ENCODE assay signal across 8 cellular contexts in the genomic region with DNA sequence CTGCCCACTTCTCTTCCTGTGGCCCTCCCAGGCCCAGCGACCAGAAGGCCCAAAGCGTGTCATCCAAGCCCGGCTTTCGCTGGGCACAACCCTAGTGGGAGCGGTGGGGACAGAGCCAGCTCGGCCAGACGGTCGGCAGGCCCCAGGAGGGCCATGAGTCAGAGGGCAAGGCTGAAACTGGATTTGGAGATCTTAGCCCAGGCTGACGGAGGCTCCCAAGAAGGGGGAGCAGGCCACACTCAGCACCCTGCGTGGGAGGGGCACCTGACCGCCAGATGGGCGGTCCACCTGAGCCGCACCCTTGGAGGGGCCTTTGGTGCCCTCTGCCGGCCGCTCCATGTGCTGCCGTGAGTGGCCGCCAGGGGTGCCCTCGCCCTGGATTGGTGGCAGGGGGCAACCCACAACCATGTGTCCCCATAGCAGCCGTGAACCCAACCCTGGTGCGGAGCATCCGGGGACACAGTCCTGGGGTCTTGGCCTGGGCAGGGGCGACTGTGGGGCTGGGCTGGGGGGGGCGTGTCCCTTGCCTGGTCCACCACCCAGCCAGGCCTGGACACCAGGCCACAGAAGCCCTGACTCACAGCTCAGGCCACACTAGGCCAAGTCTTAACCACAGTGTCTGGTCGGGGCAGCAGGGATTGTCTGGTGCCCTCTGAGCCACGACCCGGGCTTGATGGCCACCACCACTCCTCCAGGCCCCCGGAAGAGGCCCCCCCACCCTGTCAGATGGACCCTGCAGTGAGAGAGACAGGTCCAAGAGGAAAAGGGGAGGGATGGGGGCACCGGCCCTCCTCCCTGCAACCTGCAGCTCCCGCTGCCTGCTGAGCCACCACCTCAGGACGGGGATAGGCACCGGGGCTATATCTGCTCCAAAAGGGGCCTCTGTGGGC. TPM values are rescaled to one million over a fixed set of nuclear protein-coding genes. Genes with fewer than 3 reads are reported as not detected.
A peak's percentile ranks its signal among the peaks of the same experiment; 100 is the strongest.
DNase-seq lines count a peak whose midpoint lies in the region; ATAC-seq and TF ChIP-seq lines count a peak whose summit lies in the region.

No MANE protein-coding gene starts in this region.

- no peaks in the 10 kb centered on the region for H3K9me3 Mint-ChIP-seq in CD4-positive, CD25-positive, alpha-beta regulatory T cell

- H3K27ac Mint-ChIP-seq in CD4-positive, CD25-positive, alpha-beta regulatory T cell = no peak overlapping the region

- peak; percentile 69 to 81 (median 76) for DNase-seq in CD4-positive, CD25-positive, alpha-beta regulatory T cell
- DNase-seq in NCI-H2196 (lab: John Stamatoyannopoulos, UW; ENCODE audit: unreplicated experiment) (peak; percentile 81), dorsolateral prefrontal cortex (peak; percentile 67 to 85 (median 76)), lung (ENCODE audit: low spot score) (peak; percentile 89), cortex of kidney (lab: John Stamatoyannopoulos, UW) (no peak)
- DNase-seq in activated CD4-positive, alpha-beta T cell treated with anti-CD3 and anti-CD28 coated beads, Interleukin-2, amount 50 U/mL, for 48 hours = peak; percentile 87 to 90
- DNase-seq in stimulated activated CD8-positive, alpha-beta memory T cell treated with anti-CD3 and anti-CD28 coated beads, Interleukin-12 subunit alpha, Interleukin-12 subunit beta, amount 100 ng/mL, for 1 hour (ENCODE audit: low read depth) = peak; percentile 64

- peaks cover 0 to 21% (median 5%) of the 10 kb centered on the region in 4 donors for H3K4me1 Mint-ChIP-seq in CD4-positive, CD25-positive, alpha-beta regulatory T cell

- intact Hi-C loops in dorsolateral prefrontal cortex (cut with DNase I) = loop anchor here (1.0 to 5.0 kb wide), 2 partner anchors 34 kb away; no protein-coding TSS in a partner anchor

- H3K36me3 Mint-ChIP-seq in CD4-positive, CD25-positive, alpha-beta regulatory T cell = no peaks in the 10 kb centered on the region

- no peaks in the 10 kb centered on the region for H3K27me3 ChIP-seq in CD4-positive, CD25-positive, alpha-beta regulatory T cell (ENCODE audit: control insufficient read depth, insufficient read depth, low read length)
- H3K27me3 ChIP-seq in dorsolateral prefrontal cortex (peaks cover 0 to 46% (median 12%) of the 10 kb centered on the region in 45 donors), lung (ENCODE audit: control insufficient read depth, insufficient read depth) (no peaks in the 10 kb centered on the region)

- no peak overlapping the region for H3K4me3 ChIP-seq in CD4-positive, CD25-positive, alpha-beta regulatory T cell (ENCODE audit: low read depth, low read length)
- H3K4me3 ChIP-seq in dorsolateral prefrontal cortex = peak overlapping the region in 6 of 59 donors; percentile 12 to 65 (median 24)
- H3K4me3 ChIP-seq in lung = no peak overlapping the region

- no peaks in the 10 kb centered on the region for H3K9me3 ChIP-seq in CD4-positive, CD25-positive, alpha-beta regulatory T cell (ENCODE audit: control insufficient read depth in 2 of 2, low read length in 2 of 2)
- H3K9me3 ChIP-seq in lung (ENCODE audit: control insufficient read depth in 2 of 2, insufficient read depth in 1 of 2, low read length in 1 of 2) = no peaks in the 10 kb centered on the region

- peak; percentile 79 for ATAC-seq in CD4-positive, CD25-positive, alpha-beta regulatory T cell (ENCODE audit: low read depth in 2 of 2)
- peak; percentile 53 for ATAC-seq in GM21723 (IDR thresholded peaks at IDR 0.05; ENCODE audit: unreplicated experiment)
- ATAC-seq in lung (ENCODE audit: insufficient read depth, low FRiP score) = peak; percentile 80

- peak; percentile 41 to 100 (median 97) for TF ChIP-seq CTCF in dorsolateral prefrontal cortex (IDR thresholded peaks at IDR 0.05 in 54 of 56, conservative IDR thresholded peaks at IDR 0.05 in 2 of 56; ENCODE audit: low read depth in 1 of 56, partially characterized antibody in 56 of 56)
- TF ChIP-seq CTCF in lung (IDR thresholded peaks at IDR 0.05; ENCODE audit: control extremely low read depth, extremely low read depth) = peak; percentile 99

- H3K36me3 ChIP-seq in CD4-positive, CD25-positive, alpha-beta regulatory T cell (ENCODE audit: control insufficient read depth, insufficient read depth, low read length) = no peaks in the 10 kb centered on the region
- peaks cover 0 to 13% of the 10 kb centered on the region in 2 donors for H3K36me3 ChIP-seq in lung (ENCODE audit: control insufficient read depth in 2 of 2, insufficient read depth in 2 of 2, low read length in 2 of 2)

- WGBS in lung, 2 donors = 32 to 40% methylated on average over 31 of the region's 31 CpGs

- peaks cover 5% of the 10 kb centered on the region for H3K27me3 Mint-ChIP-seq in CD4-positive, CD25-positive, alpha-beta regulatory T cell

- H3K27ac ChIP-seq in CD4-positive, CD25-positive, alpha-beta regulatory T cell (ENCODE audit: insufficient read depth, low read length, poor library complexity, severe bottlenecking) = no peak overlapping the region
- H3K27ac ChIP-seq in dorsolateral prefrontal cortex (peak overlapping the region; percentile 65 to 99 (median 96)), lung (ENCODE audit: low read depth in 1 of 2, low read length in 1 of 2) (peak overlapping the region in 1 of 2 donors; percentile 27)

- H3K4me1 ChIP-seq in CD4-positive, CD25-positive, alpha-beta regulatory T cell (ENCODE audit: control insufficient read depth, insufficient read depth, low read length, poor library complexity, severe bottlenecking) = peaks cover 33% of the 10 kb centered on the region
- peaks cover 0 to 12% of the 10 kb centered on the region in 2 donors for H3K4me1 ChIP-seq in lung (ENCODE audit: control insufficient read depth in 2 of 2, insufficient read depth in 2 of 2, low read length in 2 of 2)

- H3K4me3 Mint-ChIP-seq in CD4-positive, CD25-positive, alpha-beta regulatory T cell = peak overlapping the region in 1 of 4 donors; percentile 27

RNA-seq across cellular contexts. Expression of a gene that starts 19.2 kb away (rescaled TPM):
- 68.3 TPM for total RNA-seq in CD4-positive, CD25-positive, alpha-beta regulatory T cell
- polyA plus RNA-seq in CD4-positive, CD25-positive, alpha-beta regulatory T cell = 100 to 1,000 TPM; 227 to 274 (median 240) TPM
- total RNA-seq in dorsolateral prefrontal cortex (100 to 1,000 TPM in 96 of 120 experiments, 10 to 100 TPM in 24; 58.9 to 258 (median 114) TPM), lung (100 to 1,000 TPM; 128 to 292 TPM)
- 100 to 1,000 TPM; 186 to 311 TPM for polyA plus RNA-seq in lung

RNA-seq across cellular contexts. Expression of a gene that starts 22.1 kb away (rescaled TPM):
- total RNA-seq in CD4-positive, CD25-positive, alpha-beta regulatory T cell = 11.2 TPM
- 10 to 100 TPM; 17.4 to 19.4 (median 18.3) TPM for polyA plus RNA-seq in CD4-positive, CD25-positive, alpha-beta regulatory T cell
- total RNA-seq in dorsolateral prefrontal cortex (10 to 100 TPM; 10.3 to 57.6 (median 18.1) TPM), lung (100 to 1,000 TPM in 1 of 2 donors, 10 to 100 TPM in 1; 92.4 to 166 TPM)
- polyA plus RNA-seq in lung = 100 to 1,000 TPM in 1 of 2 donors, 10 to 100 TPM in 1; 35.6 to 114 TPM

RNA-seq across cellular contexts. Expression of a gene that starts 32.5 kb away (rescaled TPM):
- 26.3 TPM for total RNA-seq in CD4-positive, CD25-positive, alpha-beta regulatory T cell
- polyA plus RNA-seq in CD4-positive, CD25-positive, alpha-beta regulatory T cell = 10 to 100 TPM; 24.5 to 35.0 (median 27.0) TPM
- 10 to 100 TPM; 14.5 to 48.6 (median 27.2) TPM for total RNA-seq in dorsolateral prefrontal cortex
- 10 to 100 TPM; 10.3 to 23.2 TPM for total RNA-seq in lung
- polyA plus RNA-seq in lung = 10 to 100 TPM; 13.8 to 28.1 TPM

RNA-seq across cellular contexts. Expression of a gene that starts 33.1 kb away (rescaled TPM):
- 84.1 TPM for total RNA-seq in CD4-positive, CD25-positive, alpha-beta regulatory T cell
- polyA plus RNA-seq in CD4-positive, CD25-positive, alpha-beta regulatory T cell = 10 to 100 TPM; 33.5 to 46.5 (median 37.4) TPM
- 100 to 1,000 TPM in 119 of 120 experiments, 10 to 100 TPM in 1; 72.0 to 250 (median 144) TPM for total RNA-seq in dorsolateral prefrontal cortex
- total RNA-seq in lung = 10 to 100 TPM; 18.5 to 33.1 TPM
- 10 to 100 TPM; 20.0 to 24.7 TPM for polyA plus RNA-seq in lung

RNA-seq across cellular contexts. Expression of a gene that starts 49.2 kb away (rescaled TPM):
- 42.1 TPM for total RNA-seq in CD4-positive, CD25-positive, alpha-beta regulatory T cell
- polyA plus RNA-seq in CD4-positive, CD25-positive, alpha-beta regulatory T cell = 1 to 10 TPM; 3.6 to 5.5 (median 4.8) TPM
- total RNA-seq in dorsolateral prefrontal cortex (100 to 1,000 TPM in 50 of 120 experiments, 10 to 100 TPM in 70; 70.3 to 151 (median 96.8) TPM), lung (10 to 100 TPM; 24.6 to 63.1 TPM)
- 10 to 100 TPM; 22.1 to 53.6 TPM for polyA plus RNA-seq in lung
